Comparison of ENCODE assay signal across 8 cellular contexts in genomic region chr11:22193348-22194051, GRCh38. TPM values are rescaled to one million over a fixed set of nuclear protein-coding genes. Genes with fewer than 3 reads are reported as not detected.
DNase-seq lines count a peak whose midpoint lies in the region; ATAC-seq, FAIRE-seq and TF ChIP-seq lines count a peak whose summit lies in the region.

No MANE protein-coding gene starts in this region.

- H3K4me3 ChIP-seq in HUES6 (ENCODE audit: low read depth, low read length), result peak overlapping the region; percentile 98
- peak overlapping the region; percentile 38 for H3K4me3 ChIP-seq in astrocyte of the spinal cord (ENCODE audit: low read depth, low read length)
- peak overlapping the region; percentile 79 for H3K4me3 ChIP-seq in kidney (ENCODE audit: low read length in 2 of 2)
- H3K4me3 ChIP-seq in skeletal muscle tissue (ENCODE audit: low read length in 3 of 3), result peak overlapping the region; percentile 72 to 93 (median 91)

- H3K9me3 ChIP-seq in HUES6 (ENCODE audit: control insufficient read depth, insufficient read depth, low read depth, low read length) (no peaks in the 10 kb centered on the region), kidney (ENCODE audit: control insufficient read depth in 1 of 2, low read length in 2 of 2) (no peaks in the 10 kb centered on the region), skeletal muscle tissue (ENCODE audit: control insufficient read depth in 3 of 3, low read length in 3 of 3) (no peaks in the 10 kb centered on the region)

- no peak for FAIRE-seq in kidney (lab: Jason Lieb, UNC)

- DNase-seq in COR-L47 (lab: John Stamatoyannopoulos, UW) (peak; percentile 44), astrocyte of the spinal cord (ENCODE audit: low read depth, low spot score) (no peak), kidney (peak; percentile 74), UCSD-AML1 (lab: John Stamatoyannopoulos, UW; ENCODE audit: unreplicated experiment) (no peak), GF-D8 (lab: John Stamatoyannopoulos, UW) (no peak)

- H3K27me3 ChIP-seq in HUES6 (ENCODE audit: control insufficient read depth, insufficient read depth, low read length), result no peaks in the 10 kb centered on the region; the same call in 1 of the 2 replicates
- H3K27me3 ChIP-seq in skeletal muscle tissue (ENCODE audit: control insufficient read depth in 3 of 3, insufficient read depth in 3 of 3, low read length in 3 of 3), result no peaks in the 10 kb centered on the region

- in situ Hi-C loops in astrocyte of the spinal cord (cut with HindIII; ENCODE audit: low sequenced_read_pairs), result no loop called here

- H3K4me1 ChIP-seq in HUES6 (ENCODE audit: control insufficient read depth, insufficient read depth, low read length) (peaks cover 4% of the 10 kb centered on the region; the same call in 1 of the 2 replicates), kidney (ENCODE audit: control insufficient read depth in 1 of 2, insufficient read depth in 1 of 2, low read depth in 1 of 2, low read length in 2 of 2) (peaks cover 0 to 4% of the 10 kb centered on the region in 2 donors), skeletal muscle tissue (ENCODE audit: control insufficient read depth in 3 of 3, insufficient read depth in 3 of 3, low read length in 3 of 3) (peaks cover 10 to 27% (median 20%) of the 10 kb centered on the region in 3 donors)

- H3K27ac ChIP-seq in HUES6 (ENCODE audit: low read depth, low read length) (no peak overlapping the region), kidney (ENCODE audit: low read depth in 2 of 2, low read length in 2 of 2) (peak overlapping the region in 1 of 2 donors; percentile 26), skeletal muscle tissue (ENCODE audit: low read depth, low read length) (peak overlapping the region; percentile 93)

- H3K36me3 ChIP-seq in HUES6 (ENCODE audit: control insufficient read depth, insufficient read depth, low read length) (no peaks in the 10 kb centered on the region), kidney (ENCODE audit: control insufficient read depth in 1 of 2, insufficient read depth in 2 of 2, low read length in 2 of 2) (no peaks in the 10 kb centered on the region), skeletal muscle tissue (ENCODE audit: control insufficient read depth in 3 of 3, insufficient read depth in 3 of 3, low read length in 3 of 3) (no peaks in the 10 kb centered on the region)

- TF ChIP-seq CTCF in astrocyte of the spinal cord (IDR thresholded peaks at IDR 0.05; ENCODE audit: low read depth, low read length) (no peak), kidney (IDR thresholded peaks at IDR 0.05; ENCODE audit: borderline replicate concordance, extremely low read depth, insufficient read depth) (no peak)

- peak; percentile 33 for ATAC-seq in GM19328 (IDR thresholded peaks at IDR 0.05; ENCODE audit: unreplicated experiment)

- intact Hi-C loops in kidney (cut with DNase I), result no loop called here

- H3K9ac ChIP-seq in HUES6 (ENCODE audit: low read length) (peak overlapping the region; percentile 65), kidney (ENCODE audit: low read length in 2 of 2) (peak overlapping the region; percentile 42 to 45), skeletal muscle tissue (ENCODE audit: low read depth in 1 of 3, low read length in 3 of 3) (peak overlapping the region; percentile 92 to 97 (median 95))

RNA-seq across cellular contexts. Expression of gene ANO5, which starts 0.6 kb away (rescaled TPM):
- total RNA-seq in kidney (4.2 TPM), skeletal muscle tissue (24.0 TPM)
- 3.5 TPM for polyA plus RNA-seq in kidney (ENCODE audit: insufficient read depth, low read depth, low replicate concordance)

Comparison
In these comparisons a context has a peak if more than half of its experiments do, and no peak if none do; other contexts are left out.
1. DNase-seq: peak in COR-L47 (single experiment) and kidney (single experiment); none in astrocyte of the spinal cord (single experiment), UCSD-AML1 (single experiment) and GF-D8 (single experiment).
2. H3K4me3 ChIP-seq: peak in every context shown above with its lines; median percentile 98 in HUES6; 91 in skeletal muscle tissue; 79 in kidney; 38 in astrocyte of the spinal cord.
3. H3K9ac ChIP-seq: peak in every context shown above with its lines; median percentile 95 in skeletal muscle tissue; 65 in HUES6; 44 in kidney.